8 cellular contexts compared by ENCODE assay signal in the genomic region with DNA sequence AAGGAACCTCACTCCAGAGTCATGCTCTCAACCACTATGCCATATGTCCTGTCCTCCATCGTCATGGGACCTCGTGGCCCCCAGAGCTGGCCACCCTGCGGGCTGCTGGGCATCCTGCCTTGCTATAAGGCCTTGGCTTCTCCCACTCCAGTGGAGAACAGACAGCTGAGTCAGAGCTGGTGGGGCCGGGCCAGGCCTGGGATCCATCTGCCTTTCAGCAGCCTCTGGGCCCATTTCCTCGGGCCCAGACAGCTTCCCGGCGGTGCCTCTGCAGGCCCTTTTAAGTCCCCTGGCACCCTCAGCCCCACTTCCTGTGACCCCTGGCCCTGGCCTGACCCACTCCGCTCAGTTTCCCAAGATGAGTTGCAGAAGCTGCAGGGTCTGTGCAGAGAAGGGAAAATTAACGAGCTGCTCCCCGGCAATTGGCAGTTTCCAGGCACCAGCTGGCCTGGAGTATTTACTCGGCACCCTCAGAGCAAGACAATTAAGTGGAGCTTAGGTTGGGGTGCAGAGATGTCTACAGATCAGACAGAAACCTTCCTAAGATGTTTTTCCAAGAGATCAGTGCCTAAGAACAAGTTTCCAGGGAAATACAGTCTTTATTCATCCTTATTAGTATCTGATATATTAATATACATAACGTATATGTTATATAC.
DNase-seq lines count a peak whose midpoint lies in the region; ATAC-seq and TF ChIP-seq lines count a peak whose summit lies in the region.
"Had no signal": no experiment of that assay in that cellular context is flagged by ENCODE, and none has a peak within 500 bp of the region (broad histone marks: within the 10 kb centered on the region; RNA-seq: fewer than 3 reads in every experiment).

No MANE protein-coding gene starts in this region.

- H3K9me3 Mint-ChIP-seq in chondrocyte (ENCODE audit: low read depth) (no peaks in the 10 kb centered on the region), Caco-2 (ENCODE audit: unreplicated experiment) (no peaks in the 10 kb centered on the region)

- H3K4me3 Mint-ChIP-seq in chondrocyte (ENCODE audit: unreplicated experiment) (no peak overlapping the region), Caco-2 (ENCODE audit: unreplicated experiment) (no peak overlapping the region)

- H3K4me1 ChIP-seq in tibial artery (peaks cover 0 to 15% (median 6%) of the 10 kb centered on the region in 4 donors), Caco-2 (no peaks in the 10 kb centered on the region)

- H3K27ac ChIP-seq in tibial artery: peak overlapping the region; percentile 17 to 56
- H3K27ac ChIP-seq: HL-60 had no signal

- peaks cover 18% of the 10 kb centered on the region for H3K4me1 Mint-ChIP-seq in chondrocyte (ENCODE audit: low read depth)
- H3K4me1 Mint-ChIP-seq in Caco-2 (ENCODE audit: low read depth, unreplicated experiment): peaks cover 10% of the 10 kb centered on the region

- H3K27me3 ChIP-seq in tibial artery (peaks cover 0 to 3% of the 10 kb centered on the region in 2 donors), Caco-2 (replicated peaks; ENCODE audit: control insufficient read depth, insufficient read depth, low read length) (no peaks in the 10 kb centered on the region)

- H3K4me3 ChIP-seq in tibial artery (no peak overlapping the region), Caco-2 (ENCODE audit: low read depth, low read length) (no peak overlapping the region)

- CTCF ChIA-PET in Caco-2 (lab: Charles Lee): interaction anchor here (0.6 kb wide), 1 partner anchor 11 kb away, joined by 3 read pairs; no protein-coding TSS in a partner anchor

- no peaks in the 10 kb centered on the region for H3K36me3 ChIP-seq in tibial artery
- H3K36me3 ChIP-seq in Caco-2 (ENCODE audit: control insufficient read depth, insufficient read depth, low read length): no peaks in the 10 kb centered on the region

- H3K27me3 Mint-ChIP-seq in chondrocyte (ENCODE audit: low read depth) (no peaks in the 10 kb centered on the region), Caco-2 (ENCODE audit: insufficient read depth, unreplicated experiment) (no peaks in the 10 kb centered on the region)

- POLR2A ChIA-PET in Caco-2 (lab: Charles Lee): no interaction called here

- no TSS peak for BruUV-seq in Caco-2 (replicated peaks; lab: Mats Ljungman, UMichigan)

- H3K9me3 ChIP-seq in tibial artery (no peaks in the 10 kb centered on the region), Caco-2 (no peaks in the 10 kb centered on the region)

- peak; percentile 23 for ATAC-seq in left colon

- TF ChIP-seq CTCF in chondrocyte (IDR thresholded peaks at IDR 0.05) (no peak), tibial artery (IDR thresholded peaks at IDR 0.05) (no peak), Caco-2 (IDR thresholded peaks at IDR 0.05; ENCODE audit: insufficient read depth in 1 of 2, low read depth in 1 of 2, low read length in 1 of 2, severe bottlenecking in 1 of 2, unreplicated experiment in 1 of 2) (no peak)

- H3K27ac Mint-ChIP-seq in chondrocyte (ENCODE audit: unreplicated experiment): peak overlapping the region; percentile 79
- H3K27ac Mint-ChIP-seq in Caco-2 (ENCODE audit: unreplicated experiment): no peak overlapping the region

- intact Hi-C loops in left colon (cut with DNase I, micrococcal nuclease) (no loop called here), tibial artery (cut with DNase I; ENCODE audit: low total_unique reads) (no loop called here), Caco-2 (cut with micrococcal nuclease; ENCODE audit: unreplicated experiment) (no loop called here)

- peaks cover 4% of the 10 kb centered on the region for H3K36me3 Mint-ChIP-seq in chondrocyte (ENCODE audit: low read depth)
- H3K36me3 Mint-ChIP-seq in Caco-2 (ENCODE audit: insufficient read depth, unreplicated experiment): no peaks in the 10 kb centered on the region

- DNase-seq in NCI-H1092 treated with DMSO at 0.1 percent for 48 hours (lab: John Stamatoyannopoulos, UW) (peak; percentile 70), chondrocyte (ENCODE audit: low spot score) (peak; percentile 46), left colon (peak; percentile 19 to 43), tibial artery (peak; percentile 42 to 75), cerebellar nuclear complex (lab: John Stamatoyannopoulos, UW) (no peak), Caco-2 (no peak), NOMO-1 treated with dmso at 0.1 percent for 144 hours (lab: John Stamatoyannopoulos, UW; ENCODE audit: unreplicated experiment) (no peak)

Comparison
In these comparisons a context has a peak if more than half of its experiments do, and no peak if none do; other contexts are left out.
1. DNase-seq: peak in NCI-H1092 treated with DMSO at 0.1 percent for 48 hours (single experiment), chondrocyte (single experiment), left colon (2 of 2) and tibial artery (2 of 2); none in cerebellar nuclear complex (0 of 2), Caco-2 (0 of 2) and NOMO-1 treated with dmso at 0.1 percent for 144 hours (single experiment).